In the genomic region with DNA sequence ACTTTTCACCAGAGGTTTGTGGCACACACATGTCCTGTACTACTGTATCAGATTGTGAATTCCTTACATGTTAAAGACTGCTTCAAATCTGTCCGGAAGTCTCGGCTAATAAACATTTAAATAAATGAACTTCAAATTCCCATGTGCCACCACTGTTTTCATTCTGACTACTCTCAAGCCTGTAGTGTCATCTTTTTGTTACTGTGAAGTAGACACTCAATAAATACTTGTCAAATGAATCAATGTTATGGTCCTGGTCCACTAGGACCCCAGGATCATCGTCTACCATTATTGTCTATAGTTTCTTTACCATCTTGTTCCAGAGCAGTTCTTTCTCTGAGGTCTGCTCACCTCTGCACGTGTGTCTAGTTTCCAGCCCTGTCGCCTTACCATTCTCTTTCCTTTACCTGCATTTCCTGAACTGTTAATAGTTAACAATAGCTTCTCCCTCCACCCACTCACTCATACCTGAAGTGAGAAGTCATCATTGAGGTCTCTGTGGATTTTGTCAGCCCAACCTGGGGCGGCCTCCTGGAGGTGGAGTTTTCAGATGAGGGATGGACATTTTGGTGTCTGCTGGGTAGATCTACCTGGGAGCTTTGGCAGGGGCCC, we compare ENCODE assay signal across 10 cellular contexts.
A peak's percentile ranks its signal among the peaks of the same experiment; 100 is the strongest.
DNase-seq lines count a peak whose midpoint lies in the region; ATAC-seq and TF ChIP-seq lines count a peak whose summit lies in the region.
"Had no signal": no experiment of that assay in that cellular context is flagged by ENCODE, and none has a peak within 500 bp of the region (broad histone marks: within the 10 kb centered on the region; RNA-seq: fewer than 3 reads in every experiment).

No MANE protein-coding gene starts in this region.

- CTCF ChIA-PET in CD8-positive, alpha-beta T cell (lab: Charles Lee) = interaction anchor here (1.1 to 4.8 kb wide), 12 partner anchors 9 to 92 kb away, joined by 3 to 32 read pairs (median 4); no protein-coding TSS in a partner anchor

- no peaks in the 10 kb centered on the region for H3K9me3 ChIP-seq in CD8-positive, alpha-beta T cell (ENCODE audit: low read length)
- H3K9me3 ChIP-seq in breast epithelium = no peaks in the 10 kb centered on the region

- peak overlapping the region; percentile 99 for H3K27ac Mint-ChIP-seq in CD8-positive, alpha-beta T cell
- H3K27ac Mint-ChIP-seq in natural killer cell treated with Interleukin-12 subunit alpha and Interleukin-12 subunit beta and Interleukin-15 and Interleukin-18, amount 100 ng/mL, for 72 hours = peak overlapping the region; percentile 78 to 89

- POLR2A ChIA-PET in CD8-positive, alpha-beta T cell (lab: Charles Lee) = interaction anchor here (0.7 to 5.0 kb wide), 16 partner anchors 8 to 485 kb away, joined by 3 to 23 read pairs (median 6); partner anchors contain the start of gene TNRC6C

- no peaks in the 10 kb centered on the region for H3K27me3 ChIP-seq in CD8-positive, alpha-beta T cell (ENCODE audit: insufficient read depth, low read length)
- H3K27me3 ChIP-seq in breast epithelium = no peaks in the 10 kb centered on the region

- intact Hi-C loops in CD8-positive, alpha-beta T cell (cut with DNase I, micrococcal nuclease) = loop anchor here in 1 of 2 experiments (1.0 to 2.0 kb wide), 3 partner anchors 8 to 39 kb away; no protein-coding TSS in a partner anchor
- intact Hi-C loops in breast epithelium (cut with DNase I; ENCODE audit: low total_unique reads) = no loop called here

- H3K36me3 Mint-ChIP-seq in CD8-positive, alpha-beta T cell = peaks cover 77% of the 10 kb centered on the region
- H3K36me3 Mint-ChIP-seq in natural killer cell treated with Interleukin-12 subunit alpha and Interleukin-12 subunit beta and Interleukin-15 and Interleukin-18, amount 100 ng/mL, for 72 hours = peaks cover 12% of the 10 kb centered on the region

- no peaks in the 10 kb centered on the region for H3K27me3 Mint-ChIP-seq in CD8-positive, alpha-beta T cell (ENCODE audit: low read depth)
- no peaks in the 10 kb centered on the region for H3K27me3 Mint-ChIP-seq in natural killer cell treated with Interleukin-12 subunit alpha and Interleukin-12 subunit beta and Interleukin-15 and Interleukin-18, amount 100 ng/mL, for 72 hours

- peaks cover 9% of the 10 kb centered on the region for H3K36me3 ChIP-seq in CD8-positive, alpha-beta T cell (ENCODE audit: insufficient read depth, low read length)
- no peaks in the 10 kb centered on the region for H3K36me3 ChIP-seq in breast epithelium

- H3K4me1 ChIP-seq in CD8-positive, alpha-beta T cell (ENCODE audit: insufficient read depth, low read length) = peaks cover 100% of the 10 kb centered on the region
- H3K4me1 ChIP-seq in breast epithelium = peaks cover 48 to 71% of the 10 kb centered on the region in 2 donors

- no peak overlapping the region for H3K4me3 ChIP-seq in CD8-positive, alpha-beta T cell (ENCODE audit: low read depth, low read length)
- no peak overlapping the region for H3K4me3 ChIP-seq in breast epithelium

- peak overlapping the region; percentile 78 for H3K4me3 Mint-ChIP-seq in CD8-positive, alpha-beta T cell
- peak overlapping the region; percentile 89 for H3K4me3 Mint-ChIP-seq in natural killer cell treated with Interleukin-12 subunit alpha and Interleukin-12 subunit beta and Interleukin-15 and Interleukin-18, amount 100 ng/mL, for 72 hours

- TF ChIP-seq RAD21 in Ishikawa (IDR thresholded peaks at IDR 0.05; ENCODE audit: low read depth) = no peak

- in situ Hi-C loops in KBM-7 (cut with MboI; ENCODE audit: low pct_unique_long_range_greater_than_20kb, low sequenced_read_pairs) = no loop called here

- no peak for TF ChIP-seq POLR2A in breast epithelium (IDR thresholded peaks at IDR 0.05)

- DNase-seq in CD8-positive, alpha-beta T cell = no peak
- DNase-seq in breast epithelium (ENCODE audit: low spot score in 2 of 2) (no peak), NCI-H2107 treated with DMSO at 0.1 percent for 48 hours (lab: John Stamatoyannopoulos, UW; ENCODE audit: unreplicated experiment) (no peak), KBM-7 (no peak)
- DNase-seq in natural killer cell treated with Interleukin-12 subunit alpha and Interleukin-12 subunit beta and Interleukin-15 and Interleukin-18, amount 100 ng/mL, for 72 hours (ENCODE audit: low spot score) = no peak
- DNase-seq: NCI-H1092, nucleus accumbens had no signal

- no peak for TF ChIP-seq EP300 in Ishikawa (IDR thresholded peaks at IDR 0.05; ENCODE audit: borderline replicate concordance)

- H3K4me1 Mint-ChIP-seq in CD8-positive, alpha-beta T cell (ENCODE audit: low read depth) = peaks cover 99% of the 10 kb centered on the region
- peaks cover 81 to 84% of the 10 kb centered on the region in 2 donors for H3K4me1 Mint-ChIP-seq in natural killer cell treated with Interleukin-12 subunit alpha and Interleukin-12 subunit beta and Interleukin-15 and Interleukin-18, amount 100 ng/mL, for 72 hours (ENCODE audit: low read depth in 2 of 2)

- no peak overlapping the region for H3K27ac ChIP-seq in CD8-positive, alpha-beta T cell (ENCODE audit: low read depth, low read length)
- H3K27ac ChIP-seq in breast epithelium = peak overlapping the region; percentile 74 to 85

- no peak for TF ChIP-seq CTCF in CD8-positive, alpha-beta T cell (IDR thresholded peaks at IDR 0.05)
- TF ChIP-seq CTCF in breast epithelium (IDR thresholded peaks at IDR 0.05) = no peak

- ATAC-seq in CD8-positive, alpha-beta T cell = no peak
- ATAC-seq in natural killer cell treated with Interleukin-12 subunit alpha and Interleukin-12 subunit beta and Interleukin-15 and Interleukin-18, amount 100 ng/mL, for 72 hours = peak in 1 of 2 donors; percentile 37
- ATAC-seq in GM19023 (IDR thresholded peaks at IDR 0.05; ENCODE audit: unreplicated experiment) = no peak
- ATAC-seq in GM21390 (IDR thresholded peaks at IDR 0.05; ENCODE audit: unreplicated experiment) = no peak

- no peaks in the 10 kb centered on the region for H3K9me3 Mint-ChIP-seq in CD8-positive, alpha-beta T cell
- peaks cover 10% of the 10 kb centered on the region for H3K9me3 Mint-ChIP-seq in natural killer cell treated with Interleukin-12 subunit alpha and Interleukin-12 subunit beta and Interleukin-15 and Interleukin-18, amount 100 ng/mL, for 72 hours

TF ChIP-seq in Ishikawa, 13 proteins besides CTCF, POLR2A, EP300 and RAD21:
- no peak for TF ChIP-seq CREB1 (IDR thresholded peaks at IDR 0.05; ENCODE audit: low read depth)
- TF ChIP-seq, protein P1, sequence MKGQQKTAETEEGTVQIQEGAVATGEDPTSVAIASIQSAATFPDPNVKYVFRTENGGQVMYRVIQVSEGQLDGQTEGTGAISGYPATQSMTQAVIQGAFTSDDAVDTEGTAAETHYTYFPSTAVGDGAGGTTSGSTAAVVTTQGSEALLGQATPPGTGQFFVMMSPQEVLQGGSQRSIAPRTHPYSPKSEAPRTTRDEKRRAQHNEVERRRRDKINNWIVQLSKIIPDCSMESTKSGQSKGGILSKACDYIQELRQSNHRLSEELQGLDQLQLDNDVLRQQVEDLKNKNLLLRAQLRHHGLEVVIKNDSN (IDR thresholded peaks at IDR 0.05) = no peak
- no peak; the same call in 1 of the 2 replicates for TF ChIP-seq MAX (IDR thresholded peaks at IDR 0.05)
- TF ChIP-seq TCF12 (IDR thresholded peaks at IDR 0.05; ENCODE audit: low read depth) = no peak
- TF ChIP-seq TEAD4 (IDR thresholded peaks at IDR 0.05) = peak; percentile 58; the same call in 1 of the 2 replicates
- TF ChIP-seq, protein P2, sequence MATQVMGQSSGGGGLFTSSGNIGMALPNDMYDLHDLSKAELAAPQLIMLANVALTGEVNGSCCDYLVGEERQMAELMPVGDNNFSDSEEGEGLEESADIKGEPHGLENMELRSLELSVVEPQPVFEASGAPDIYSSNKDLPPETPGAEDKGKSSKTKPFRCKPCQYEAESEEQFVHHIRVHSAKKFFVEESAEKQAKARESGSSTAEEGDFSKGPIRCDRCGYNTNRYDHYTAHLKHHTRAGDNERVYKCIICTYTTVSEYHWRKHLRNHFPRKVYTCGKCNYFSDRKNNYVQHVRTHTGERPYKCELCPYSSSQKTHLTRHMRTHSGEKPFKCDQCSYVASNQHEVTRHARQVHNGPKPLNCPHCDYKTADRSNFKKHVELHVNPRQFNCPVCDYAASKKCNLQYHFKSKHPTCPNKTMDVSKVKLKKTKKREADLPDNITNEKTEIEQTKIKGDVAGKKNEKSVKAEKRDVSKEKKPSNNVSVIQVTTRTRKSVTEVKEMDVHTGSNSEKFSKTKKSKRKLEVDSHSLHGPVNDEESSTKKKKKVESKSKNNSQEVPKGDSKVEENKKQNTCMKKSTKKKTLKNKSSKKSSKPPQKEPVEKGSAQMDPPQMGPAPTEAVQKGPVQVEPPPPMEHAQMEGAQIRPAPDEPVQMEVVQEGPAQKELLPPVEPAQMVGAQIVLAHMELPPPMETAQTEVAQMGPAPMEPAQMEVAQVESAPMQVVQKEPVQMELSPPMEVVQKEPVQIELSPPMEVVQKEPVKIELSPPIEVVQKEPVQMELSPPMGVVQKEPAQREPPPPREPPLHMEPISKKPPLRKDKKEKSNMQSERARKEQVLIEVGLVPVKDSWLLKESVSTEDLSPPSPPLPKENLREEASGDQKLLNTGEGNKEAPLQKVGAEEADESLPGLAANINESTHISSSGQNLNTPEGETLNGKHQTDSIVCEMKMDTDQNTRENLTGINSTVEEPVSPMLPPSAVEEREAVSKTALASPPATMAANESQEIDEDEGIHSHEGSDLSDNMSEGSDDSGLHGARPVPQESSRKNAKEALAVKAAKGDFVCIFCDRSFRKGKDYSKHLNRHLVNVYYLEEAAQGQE (IDR thresholded peaks at IDR 0.05; ENCODE audit: low read depth) = no peak
- TF ChIP-seq TAF1 (IDR thresholded peaks at IDR 0.05; ENCODE audit: low read depth) = no peak
- TF ChIP-seq EGR1 (IDR thresholded peaks at IDR 0.05) = peak; percentile 95
- TF ChIP-seq FOXM1 (IDR thresholded peaks at IDR 0.05; ENCODE audit: borderline replicate concordance, low read depth) = no peak
- peak; percentile 27; the same call in 1 of the 2 replicates for TF ChIP-seq NFIC (IDR thresholded peaks at IDR 0.05)
- TF ChIP-seq ZBTB7A (IDR thresholded peaks at IDR 0.05; ENCODE audit: low read depth) = no peak
- no peak for TF ChIP-seq CEBPB (IDR thresholded peaks at IDR 0.05)
- no peak for TF ChIP-seq YY1 (IDR thresholded peaks at IDR 0.05; ENCODE audit: low read depth)
TF ChIP-seq in Ishikawa: peak in this region for 3.
